Comparison of ENCODE assay signal across 1 cellular context in the genomic region with DNA sequence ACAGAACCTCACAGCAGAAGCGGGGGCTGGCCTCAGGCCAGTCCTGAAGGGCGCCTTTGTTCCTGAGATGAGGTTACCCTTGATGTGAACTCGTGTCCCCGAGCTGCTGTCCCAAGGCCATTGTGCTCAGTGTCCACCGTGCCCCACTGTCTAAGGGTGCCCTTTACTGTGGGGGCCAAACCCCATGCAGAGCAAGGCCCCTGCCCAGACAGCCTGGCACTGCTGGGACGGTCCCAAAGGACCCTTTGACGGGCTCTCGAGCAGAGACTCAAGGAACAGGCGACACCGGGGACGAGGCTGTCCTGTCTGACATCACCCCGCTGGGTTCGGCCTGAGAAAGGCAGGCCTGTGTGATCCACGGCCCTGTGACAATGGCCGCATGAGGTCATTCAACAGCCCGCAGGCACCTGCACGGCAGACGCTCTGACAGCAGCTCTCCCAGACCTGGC.
TF ChIP-seq lines count a peak whose summit lies in the region.

No MANE protein-coding gene starts in this region.

TF ChIP-seq in HepG2, 621 proteins besides CTCF, POLR2A, EP300 and RAD21 (continued from another document and continues in another):
- TF ChIP-seq, protein P1, sequence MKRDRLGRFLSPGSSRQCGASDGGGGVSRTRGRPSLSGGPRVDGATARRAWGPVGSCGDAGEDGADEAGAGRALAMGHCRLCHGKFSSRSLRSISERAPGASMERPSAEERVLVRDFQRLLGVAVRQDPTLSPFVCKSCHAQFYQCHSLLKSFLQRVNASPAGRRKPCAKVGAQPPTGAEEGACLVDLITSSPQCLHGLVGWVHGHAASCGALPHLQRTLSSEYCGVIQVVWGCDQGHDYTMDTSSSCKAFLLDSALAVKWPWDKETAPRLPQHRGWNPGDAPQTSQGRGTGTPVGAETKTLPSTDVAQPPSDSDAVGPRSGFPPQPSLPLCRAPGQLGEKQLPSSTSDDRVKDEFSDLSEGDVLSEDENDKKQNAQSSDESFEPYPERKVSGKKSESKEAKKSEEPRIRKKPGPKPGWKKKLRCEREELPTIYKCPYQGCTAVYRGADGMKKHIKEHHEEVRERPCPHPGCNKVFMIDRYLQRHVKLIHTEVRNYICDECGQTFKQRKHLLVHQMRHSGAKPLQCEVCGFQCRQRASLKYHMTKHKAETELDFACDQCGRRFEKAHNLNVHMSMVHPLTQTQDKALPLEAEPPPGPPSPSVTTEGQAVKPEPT (CRISPR knock-in tag; IDR thresholded peaks at IDR 0.05; ENCODE audit: low read depth), result no peak
- no peak for TF ChIP-seq ZNF674 (CRISPR knock-in tag; IDR thresholded peaks at IDR 0.05; ENCODE audit: low read depth)
- TF ChIP-seq ZNF749 (CRISPR knock-in tag; IDR thresholded peaks at IDR 0.05; ENCODE audit: borderline replicate concordance), result no peak
- no peak for TF ChIP-seq SMARCE1 (IDR thresholded peaks at IDR 0.05; ENCODE audit: borderline replicate concordance)
- no peak for TF ChIP-seq NR0B2 (CRISPR knock-in tag; IDR thresholded peaks at IDR 0.05)
- TF ChIP-seq SMAD3 (CRISPR knock-in tag; IDR thresholded peaks at IDR 0.05), result no peak
- TF ChIP-seq, protein P2, sequence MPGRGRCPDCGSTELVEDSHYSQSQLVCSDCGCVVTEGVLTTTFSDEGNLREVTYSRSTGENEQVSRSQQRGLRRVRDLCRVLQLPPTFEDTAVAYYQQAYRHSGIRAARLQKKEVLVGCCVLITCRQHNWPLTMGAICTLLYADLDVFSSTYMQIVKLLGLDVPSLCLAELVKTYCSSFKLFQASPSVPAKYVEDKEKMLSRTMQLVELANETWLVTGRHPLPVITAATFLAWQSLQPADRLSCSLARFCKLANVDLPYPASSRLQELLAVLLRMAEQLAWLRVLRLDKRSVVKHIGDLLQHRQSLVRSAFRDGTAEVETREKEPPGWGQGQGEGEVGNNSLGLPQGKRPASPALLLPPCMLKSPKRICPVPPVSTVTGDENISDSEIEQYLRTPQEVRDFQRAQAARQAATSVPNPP (CRISPR knock-in tag; IDR thresholded peaks at IDR 0.05), result no peak
- TF ChIP-seq DR1 (CRISPR knock-in tag; IDR thresholded peaks at IDR 0.05), result no peak
- TF ChIP-seq ZNF280D (CRISPR knock-in tag; IDR thresholded peaks at IDR 0.05), result no peak
- no peak for TF ChIP-seq ZNF205 (CRISPR knock-in tag; IDR thresholded peaks at IDR 0.05)
- TF ChIP-seq ZNF773 (CRISPR knock-in tag; IDR thresholded peaks at IDR 0.05; ENCODE audit: borderline replicate concordance), result no peak
- TF ChIP-seq ZNF572 (CRISPR knock-in tag; IDR thresholded peaks at IDR 0.05), result no peak
- TF ChIP-seq TBX3 (IDR thresholded peaks at IDR 0.05; ENCODE audit: borderline replicate concordance), result no peak
- no peak for TF ChIP-seq KDM4B (CRISPR knock-in tag; IDR thresholded peaks at IDR 0.05)
- TF ChIP-seq KLF11 (CRISPR knock-in tag; IDR thresholded peaks at IDR 0.05), result no peak
- TF ChIP-seq NR2F6 (IDR thresholded peaks at IDR 0.05), result no peak
- peak; percentile 10; the same call in 1 of the 2 replicates for TF ChIP-seq NR2F6 (CRISPR knock-in tag; IDR thresholded peaks at IDR 0.05)
- no peak for TF ChIP-seq HIVEP1 (CRISPR knock-in tag; IDR thresholded peaks at IDR 0.05)
- no peak for TF ChIP-seq ZNF317 (CRISPR knock-in tag; IDR thresholded peaks at IDR 0.05)
- no peak for TF ChIP-seq TCF7L2 (IDR thresholded peaks at IDR 0.05; ENCODE audit: low read depth, low read length)
- no peak for TF ChIP-seq FOXM1 (CRISPR knock-in tag; IDR thresholded peaks at IDR 0.05)
- no peak for TF ChIP-seq ZZZ3 (CRISPR knock-in tag; IDR thresholded peaks at IDR 0.05; ENCODE audit: borderline replicate concordance)
- TF ChIP-seq, protein P3, sequence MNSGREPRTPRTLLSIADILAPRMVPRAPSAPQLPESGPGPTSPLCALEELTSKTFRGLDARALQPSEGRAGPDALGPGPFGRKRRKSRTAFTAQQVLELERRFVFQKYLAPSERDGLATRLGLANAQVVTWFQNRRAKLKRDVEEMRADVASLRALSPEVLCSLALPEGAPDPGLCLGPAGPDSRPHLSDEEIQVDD (CRISPR knock-in tag; IDR thresholded peaks at IDR 0.05; ENCODE audit: borderline replicate concordance), result no peak
- TF ChIP-seq SOX13 (IDR thresholded peaks at IDR 0.05), result no peak
- TF ChIP-seq SOX13 (CRISPR knock-in tag; conservative IDR thresholded peaks at IDR 0.05 in 1 of 2, IDR thresholded peaks at IDR 0.05 in 1 of 2), result peak in 1 of 2 experiments; percentile 57; a peak in 2 of 4 replicates
- no peak for TF ChIP-seq SPEN (CRISPR knock-in tag; IDR thresholded peaks at IDR 0.05; ENCODE audit: low read depth)
- no peak for TF ChIP-seq RFX1 (IDR thresholded peaks at IDR 0.05)
- peak; percentile 39; the same call in 1 of the 2 replicates for TF ChIP-seq SOX5 (CRISPR knock-in tag; IDR thresholded peaks at IDR 0.05; ENCODE audit: borderline replicate concordance)
- no peak for TF ChIP-seq TOPORS (CRISPR knock-in tag; IDR thresholded peaks at IDR 0.05)
- TF ChIP-seq, protein P4, sequence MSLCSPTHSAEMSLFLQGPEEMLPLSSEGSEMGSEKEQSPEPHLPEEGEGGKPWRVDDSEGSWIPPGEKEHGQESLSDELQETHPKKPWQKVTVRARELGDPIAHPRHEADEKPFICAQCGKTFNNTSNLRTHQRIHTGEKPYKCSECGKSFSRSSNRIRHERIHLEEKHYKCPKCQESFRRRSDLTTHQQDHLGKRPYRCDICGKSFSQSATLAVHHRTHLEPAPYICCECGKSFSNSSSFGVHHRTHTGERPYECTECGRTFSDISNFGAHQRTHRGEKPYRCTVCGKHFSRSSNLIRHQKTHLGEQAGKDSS (CRISPR knock-in tag; IDR thresholded peaks at IDR 0.05; ENCODE audit: borderline replicate concordance, low read depth), result no peak
- no peak for TF ChIP-seq SMC3 (IDR thresholded peaks at IDR 0.05; ENCODE audit: low read length)
- no peak for TF ChIP-seq ZKSCAN1 (IDR thresholded peaks at IDR 0.05; ENCODE audit: low read length)
- no peak for TF ChIP-seq PLRG1 (conservative IDR thresholded peaks at IDR 0.05)
- TF ChIP-seq IKZF4 (CRISPR knock-in tag; IDR thresholded peaks at IDR 0.05; ENCODE audit: borderline replicate concordance, low read depth, not compliant biosample characterization), result peak; percentile 21
- no peak for TF ChIP-seq ZNF274 (CRISPR knock-in tag; IDR thresholded peaks at IDR 0.05)
- no peak for TF ChIP-seq ELF4 (CRISPR knock-in tag; IDR thresholded peaks at IDR 0.05; ENCODE audit: borderline replicate concordance)
- TF ChIP-seq KLF12 (CRISPR knock-in tag; IDR thresholded peaks at IDR 0.05; ENCODE audit: borderline replicate concordance), result no peak
- no peak for TF ChIP-seq SMARCC2 (IDR thresholded peaks at IDR 0.05)
- TF ChIP-seq ZBTB38 (CRISPR knock-in tag; IDR thresholded peaks at IDR 0.05), result 0 out of 2 replicates have a peak, but pooled peaks have one; percentile 55
- TF ChIP-seq ZNF292 (CRISPR knock-in tag; IDR thresholded peaks at IDR 0.05; ENCODE audit: borderline replicate concordance, low read depth), result no peak
- TF ChIP-seq MXD4 (CRISPR knock-in tag; IDR thresholded peaks at IDR 0.05), result no peak
- TF ChIP-seq, protein P5, sequence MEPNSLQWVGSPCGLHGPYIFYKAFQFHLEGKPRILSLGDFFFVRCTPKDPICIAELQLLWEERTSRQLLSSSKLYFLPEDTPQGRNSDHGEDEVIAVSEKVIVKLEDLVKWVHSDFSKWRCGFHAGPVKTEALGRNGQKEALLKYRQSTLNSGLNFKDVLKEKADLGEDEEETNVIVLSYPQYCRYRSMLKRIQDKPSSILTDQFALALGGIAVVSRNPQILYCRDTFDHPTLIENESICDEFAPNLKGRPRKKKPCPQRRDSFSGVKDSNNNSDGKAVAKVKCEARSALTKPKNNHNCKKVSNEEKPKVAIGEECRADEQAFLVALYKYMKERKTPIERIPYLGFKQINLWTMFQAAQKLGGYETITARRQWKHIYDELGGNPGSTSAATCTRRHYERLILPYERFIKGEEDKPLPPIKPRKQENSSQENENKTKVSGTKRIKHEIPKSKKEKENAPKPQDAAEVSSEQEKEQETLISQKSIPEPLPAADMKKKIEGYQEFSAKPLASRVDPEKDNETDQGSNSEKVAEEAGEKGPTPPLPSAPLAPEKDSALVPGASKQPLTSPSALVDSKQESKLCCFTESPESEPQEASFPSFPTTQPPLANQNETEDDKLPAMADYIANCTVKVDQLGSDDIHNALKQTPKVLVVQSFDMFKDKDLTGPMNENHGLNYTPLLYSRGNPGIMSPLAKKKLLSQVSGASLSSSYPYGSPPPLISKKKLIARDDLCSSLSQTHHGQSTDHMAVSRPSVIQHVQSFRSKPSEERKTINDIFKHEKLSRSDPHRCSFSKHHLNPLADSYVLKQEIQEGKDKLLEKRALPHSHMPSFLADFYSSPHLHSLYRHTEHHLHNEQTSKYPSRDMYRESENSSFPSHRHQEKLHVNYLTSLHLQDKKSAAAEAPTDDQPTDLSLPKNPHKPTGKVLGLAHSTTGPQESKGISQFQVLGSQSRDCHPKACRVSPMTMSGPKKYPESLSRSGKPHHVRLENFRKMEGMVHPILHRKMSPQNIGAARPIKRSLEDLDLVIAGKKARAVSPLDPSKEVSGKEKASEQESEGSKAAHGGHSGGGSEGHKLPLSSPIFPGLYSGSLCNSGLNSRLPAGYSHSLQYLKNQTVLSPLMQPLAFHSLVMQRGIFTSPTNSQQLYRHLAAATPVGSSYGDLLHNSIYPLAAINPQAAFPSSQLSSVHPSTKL (CRISPR knock-in tag; IDR thresholded peaks at IDR 0.05), result peak; percentile 29; the same call in 1 of the 2 replicates
- peak; percentile 40 for TF ChIP-seq SALL1 (CRISPR knock-in tag; IDR thresholded peaks at IDR 0.05)
- TF ChIP-seq ZNF30 (CRISPR knock-in tag; IDR thresholded peaks at IDR 0.05), result no peak
- TF ChIP-seq DNMT3B (CRISPR knock-in tag; conservative IDR thresholded peaks at IDR 0.05), result no peak
- 0 out of 2 replicates have a peak, but pooled peaks have one; percentile 11 for TF ChIP-seq HDAC2 (CRISPR knock-in tag; IDR thresholded peaks at IDR 0.05)
- no peak for TF ChIP-seq MZF1 (CRISPR knock-in tag; IDR thresholded peaks at IDR 0.05; ENCODE audit: borderline replicate concordance)
- no peak for TF ChIP-seq ZNF296 (CRISPR knock-in tag; conservative IDR thresholded peaks at IDR 0.05)
- no peak for TF ChIP-seq ZNF431 (CRISPR knock-in tag; IDR thresholded peaks at IDR 0.05; ENCODE audit: borderline replicate concordance, low read depth)
- peak; percentile 48 for TF ChIP-seq HNF4A (CRISPR knock-in tag; IDR thresholded peaks at IDR 0.05)
- peak; percentile 20; the same call in 1 of the 2 replicates for TF ChIP-seq ZSCAN21 (CRISPR knock-in tag; IDR thresholded peaks at IDR 0.05; ENCODE audit: borderline replicate concordance)
- TF ChIP-seq, protein P6, sequence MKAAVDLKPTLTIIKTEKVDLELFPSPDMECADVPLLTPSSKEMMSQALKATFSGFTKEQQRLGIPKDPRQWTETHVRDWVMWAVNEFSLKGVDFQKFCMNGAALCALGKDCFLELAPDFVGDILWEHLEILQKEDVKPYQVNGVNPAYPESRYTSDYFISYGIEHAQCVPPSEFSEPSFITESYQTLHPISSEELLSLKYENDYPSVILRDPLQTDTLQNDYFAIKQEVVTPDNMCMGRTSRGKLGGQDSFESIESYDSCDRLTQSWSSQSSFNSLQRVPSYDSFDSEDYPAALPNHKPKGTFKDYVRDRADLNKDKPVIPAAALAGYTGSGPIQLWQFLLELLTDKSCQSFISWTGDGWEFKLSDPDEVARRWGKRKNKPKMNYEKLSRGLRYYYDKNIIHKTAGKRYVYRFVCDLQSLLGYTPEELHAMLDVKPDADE (CRISPR knock-in tag; IDR thresholded peaks at IDR 0.05), result no peak
- TF ChIP-seq, protein P7, sequence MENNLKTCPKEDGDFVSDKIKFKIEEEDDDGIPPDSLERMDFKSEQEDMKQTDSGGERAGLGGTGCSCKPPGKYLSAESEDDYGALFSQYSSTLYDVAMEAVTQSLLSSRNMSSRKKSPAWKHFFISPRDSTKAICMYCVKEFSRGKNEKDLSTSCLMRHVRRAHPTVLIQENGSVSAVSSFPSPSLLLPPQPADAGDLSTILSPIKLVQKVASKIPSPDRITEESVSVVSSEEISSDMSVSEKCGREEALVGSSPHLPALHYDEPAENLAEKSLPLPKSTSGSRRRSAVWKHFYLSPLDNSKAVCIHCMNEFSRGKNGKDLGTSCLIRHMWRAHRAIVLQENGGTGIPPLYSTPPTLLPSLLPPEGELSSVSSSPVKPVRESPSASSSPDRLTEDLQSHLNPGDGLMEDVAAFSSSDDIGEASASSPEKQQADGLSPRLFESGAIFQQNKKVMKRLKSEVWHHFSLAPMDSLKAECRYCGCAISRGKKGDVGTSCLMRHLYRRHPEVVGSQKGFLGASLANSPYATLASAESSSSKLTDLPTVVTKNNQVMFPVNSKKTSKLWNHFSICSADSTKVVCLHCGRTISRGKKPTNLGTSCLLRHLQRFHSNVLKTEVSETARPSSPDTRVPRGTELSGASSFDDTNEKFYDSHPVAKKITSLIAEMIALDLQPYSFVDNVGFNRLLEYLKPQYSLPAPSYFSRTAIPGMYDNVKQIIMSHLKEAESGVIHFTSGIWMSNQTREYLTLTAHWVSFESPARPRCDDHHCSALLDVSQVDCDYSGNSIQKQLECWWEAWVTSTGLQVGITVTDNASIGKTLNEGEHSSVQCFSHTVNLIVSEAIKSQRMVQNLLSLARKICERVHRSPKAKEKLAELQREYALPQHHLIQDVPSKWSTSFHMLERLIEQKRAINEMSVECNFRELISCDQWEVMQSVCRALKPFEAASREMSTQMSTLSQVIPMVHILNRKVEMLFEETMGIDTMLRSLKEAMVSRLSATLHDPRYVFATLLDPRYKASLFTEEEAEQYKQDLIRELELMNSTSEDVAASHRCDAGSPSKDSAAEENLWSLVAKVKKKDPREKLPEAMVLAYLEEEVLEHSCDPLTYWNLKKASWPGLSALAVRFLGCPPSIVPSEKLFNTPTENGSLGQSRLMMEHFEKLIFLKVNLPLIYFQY (CRISPR knock-in tag; IDR thresholded peaks at IDR 0.05; ENCODE audit: borderline replicate concordance), result no peak
- no peak for TF ChIP-seq ZNF451 (CRISPR knock-in tag; IDR thresholded peaks at IDR 0.05)
